ENCODE assay signal across 27 cellular contexts in genomic region chr7:96430350-96430749, GRCh38.
"Had no signal": no experiment of that assay in that cellular context is flagged by ENCODE, and none has a peak within 500 bp of the region (broad histone marks: within the 10 kb centered on the region; RNA-seq: fewer than 3 reads in every experiment).

No MANE protein-coding gene starts in this region.

- H3K27ac ChIP-seq: Peyer's patch, RWPE1, SJSA1 had no signal

- H3K4me1 ChIP-seq: Peyer's patch, SJSA1 had no signal

- H3K27ac Mint-ChIP-seq: activated naive CD4-positive, alpha-beta T cell treated with anti-CD3 and anti-CD28 coated beads, Interleukin-2, amount 50 U/mL, for 24 hours; activated T-helper 2 cell treated with anti-CD3 and anti-CD28 coated beads, Interferon-gamma antibody, Interleukin-2, Interleukin-4, amounts not matched to agents 10 μg/mL and 5 μg/mL and 100 μg/mL, durations not matched to agents 14 hours and 24 hours and 36 hours; brain; WTC11 had no signal

- H3K4me3 Mint-ChIP-seq: activated naive CD4-positive, alpha-beta T cell treated with anti-CD3 and anti-CD28 coated beads, Interleukin-2, amount 50 U/mL, for 24 hours; brain; central memory CD8-positive, alpha-beta T cell; WTC11 had no signal

- H3K27me3 ChIP-seq: Peyer's patch, SJSA1 had no signal

- H3K36me3 Mint-ChIP-seq: activated naive CD4-positive, alpha-beta T cell treated with anti-CD3 and anti-CD28 coated beads, Interleukin-2, amount 50 U/mL, for 24 hours; brain; WTC11 had no signal

- DNase-seq: activated CD4-positive, alpha-beta T cell treated with anti-CD3 and anti-CD28 coated beads, Interleukin-2, amount 50 U/mL, for 4 hours; activated CD4-positive, CD25-positive, alpha-beta regulatory T cell treated with anti-CD3 and anti-CD28 coated beads, Interleukin-2, amount 50 U/mL, for 72 hours; activated gamma-delta T cell treated with Interleukin-2 at 50 U/mL for 16 hours; activated T-cell treated with anti-CD3 and anti-CD28 coated beads for 4 hours; activated T-cell treated with anti-CD3 and anti-CD28 coated beads, Interleukin-2, amount 50 U/mL, for 48 hours; amygdala; IMR-90; Kasumi-1; KBM-7; MV-4-11; NCI-H1092 treated with DMSO at 0.1 percent for 48 hours; NCI-H1417 treated with DMSO at 0.1 percent for 48 hours; NCI-H1694 treated with DMSO at 0.1 percent for 48 hours; NCI-H2029 treated with DMSO at 0.1 percent for 48 hours; NCI-H446; NCI-H524; Peyer's patch; SHP77; SW 1271 had no signal

- H3K9me3 Mint-ChIP-seq: activated naive CD4-positive, alpha-beta T cell treated with anti-CD3 and anti-CD28 coated beads, Interleukin-2, amount 50 U/mL, for 24 hours; activated T-helper 2 cell treated with anti-CD3 and anti-CD28 coated beads, Interferon-gamma antibody, Interleukin-2, Interleukin-4, amounts not matched to agents 10 μg/mL and 5 μg/mL and 100 μg/mL, durations not matched to agents 14 hours and 24 hours and 36 hours; central memory CD8-positive, alpha-beta T cell; WTC11 had no signal

- ATAC-seq: SK-N-SH treated with all-trans-retinoic acid at 6 μM for 48 hours, WTC11 had no signal

- H3K36me3 ChIP-seq: Peyer's patch, SJSA1 had no signal

- H3K4me3 ChIP-seq: Peyer's patch, SJSA1 had no signal

- H3K9me3 ChIP-seq: Peyer's patch, SJSA1 had no signal

- H3K4me1 Mint-ChIP-seq: central memory CD8-positive, alpha-beta T cell had no signal
